Comparison of ENCODE assay signal across 9 cellular contexts in genomic region chr13:19818223-19818842, GRCh38. TPM values are rescaled to one million over a fixed set of nuclear protein-coding genes. Genes with fewer than 3 reads are reported as not detected.
DNase-seq lines count a peak whose midpoint lies in the region; ATAC-seq and TF ChIP-seq lines count a peak whose summit lies in the region.
"Had no signal": no experiment of that assay in that cellular context is flagged by ENCODE, and none has a peak within 500 bp of the region (broad histone marks: within the 10 kb centered on the region; RNA-seq: fewer than 3 reads in every experiment).

No MANE protein-coding gene starts in this region.

- no peaks in the 10 kb centered on the region for H3K9me2 ChIP-seq in OCI-LY1 (ENCODE audit: low read depth, low read length)

- no peak overlapping the region for H3K27ac Mint-ChIP-seq in activated naive CD4-positive, alpha-beta T cell treated with anti-CD3 and anti-CD28 coated beads for 36 hours
- H3K27ac Mint-ChIP-seq: activated naive CD4-positive, alpha-beta T cell treated with anti-CD3 and anti-CD28 coated beads, Interleukin-2, amount 50 U/mL, for 24 hours had no signal

- ATAC-seq in HG02623 (IDR thresholded peaks at IDR 0.05; ENCODE audit: unreplicated experiment), result no peak

- no peaks in the 10 kb centered on the region for H3K27me3 Mint-ChIP-seq in activated naive CD4-positive, alpha-beta T cell treated with anti-CD3 and anti-CD28 coated beads for 36 hours (ENCODE audit: low read depth)
- H3K27me3 Mint-ChIP-seq: activated naive CD4-positive, alpha-beta T cell treated with anti-CD3 and anti-CD28 coated beads, Interleukin-2, amount 50 U/mL, for 24 hours had no signal

- H4K20me1 ChIP-seq in OCI-LY1 (ENCODE audit: insufficient read depth, low read length), result no peaks in the 10 kb centered on the region

- no peak overlapping the region for H3K4me3 ChIP-seq in OCI-LY1 (ENCODE audit: low read depth, low read length, poor library complexity, severe bottlenecking)

- H3K79me2 ChIP-seq in OCI-LY1 (ENCODE audit: insufficient read depth, low read length), result no peaks in the 10 kb centered on the region

- peak; percentile 16 for DNase-seq in AG20443 (ENCODE audit: low spot score)
- DNase-seq in activated naive CD4-positive, alpha-beta T cell treated with anti-CD3 and anti-CD28 coated beads for 36 hours, result peak; percentile 36
- DNase-seq in iPS DF 19.7 (ENCODE audit: low read depth, low spot score), result peak; percentile 56
- peak; percentile 17 to 31 for DNase-seq in stimulated activated CD4-positive, alpha-beta T cell treated with anti-CD3 and anti-CD28 coated beads, Interleukin-4, amount 100 ng/mL, for 4 hours
- no peak for DNase-seq in NCI-H510A treated with DMSO at 0.1 percent for 48 hours (lab: John Stamatoyannopoulos, UW)
- no peak for DNase-seq in epidermal melanocyte (ENCODE audit: insufficient read length, low spot score)

- no peaks in the 10 kb centered on the region for H3K9me3 Mint-ChIP-seq in activated naive CD4-positive, alpha-beta T cell treated with anti-CD3 and anti-CD28 coated beads for 36 hours
- H3K9me3 Mint-ChIP-seq: activated naive CD4-positive, alpha-beta T cell treated with anti-CD3 and anti-CD28 coated beads, Interleukin-2, amount 50 U/mL, for 24 hours had no signal

- H3K4me2 ChIP-seq in OCI-LY1 (ENCODE audit: low read length), result no peak overlapping the region

- H2AFZ ChIP-seq in OCI-LY1 (ENCODE audit: low read length), result no peak overlapping the region

- H3K27me3 ChIP-seq in OCI-LY1 (ENCODE audit: insufficient read depth, low read length), result no peaks in the 10 kb centered on the region

- no peak overlapping the region for H3K9ac ChIP-seq in OCI-LY1 (ENCODE audit: low read length)

- intact Hi-C loops in activated naive CD4-positive, alpha-beta T cell treated with anti-CD3 and anti-CD28 coated beads for 36 hours (cut with micrococcal nuclease), result no loop called here

- no peaks in the 10 kb centered on the region for H3K4me1 Mint-ChIP-seq in activated naive CD4-positive, alpha-beta T cell treated with anti-CD3 and anti-CD28 coated beads for 36 hours (ENCODE audit: low read depth)
- H3K4me1 Mint-ChIP-seq: activated naive CD4-positive, alpha-beta T cell treated with anti-CD3 and anti-CD28 coated beads, Interleukin-2, amount 50 U/mL, for 24 hours had no signal

- H3K36me3 ChIP-seq in OCI-LY1 (ENCODE audit: insufficient read depth, low read length), result peaks cover 12% of the 10 kb centered on the region; the same call in 1 of the 2 replicates

- peak; percentile 57 for TF ChIP-seq CTCF in OCI-LY1 (IDR thresholded peaks at IDR 0.05; ENCODE audit: low read length)

- H3K4me1 ChIP-seq in OCI-LY1 (ENCODE audit: insufficient read depth, low read length, severe bottlenecking), result no peaks in the 10 kb centered on the region

- CTCF ChIA-PET in activated naive CD4-positive, alpha-beta T cell treated with anti-CD3 and anti-CD28 coated beads for 36 hours (lab: Charles Lee), result interaction anchor here (1.1 to 2.1 kb wide), 3 partner anchors 10 to 22 kb away, joined by 4 to 10 read pairs (median 4); no protein-coding TSS in a partner anchor

- peaks cover 23% of the 10 kb centered on the region for H3K36me3 Mint-ChIP-seq in activated naive CD4-positive, alpha-beta T cell treated with anti-CD3 and anti-CD28 coated beads for 36 hours (ENCODE audit: low read depth)

- no peaks in the 10 kb centered on the region for H3K9me3 ChIP-seq in OCI-LY1 (ENCODE audit: low read length)

- no peaks in the 10 kb centered on the region for H3F3A ChIP-seq in OCI-LY1 (ENCODE audit: insufficient read depth, low read length)

- no peak overlapping the region for H3K4me3 Mint-ChIP-seq in activated naive CD4-positive, alpha-beta T cell treated with anti-CD3 and anti-CD28 coated beads for 36 hours
- H3K4me3 Mint-ChIP-seq: activated naive CD4-positive, alpha-beta T cell treated with anti-CD3 and anti-CD28 coated beads, Interleukin-2, amount 50 U/mL, for 24 hours had no signal

- H3K27ac ChIP-seq in OCI-LY1 (ENCODE audit: low read depth, low read length, poor library complexity, severe bottlenecking), result no peak overlapping the region

RNA-seq across cellular contexts. Expression of gene PSPC1, which starts 35.6 kb away (rescaled TPM):
- 10 to 100 TPM; 46.5 to 48.2 TPM for total RNA-seq in activated naive CD4-positive, alpha-beta T cell treated with anti-CD3 and anti-CD28 coated beads for 36 hours

RNA-seq across cellular contexts. Expression of gene ZMYM5, which starts 45.1 kb away (rescaled TPM):
- 1 to 10 TPM; 8.1 to 8.5 TPM for total RNA-seq in activated naive CD4-positive, alpha-beta T cell treated with anti-CD3 and anti-CD28 coated beads for 36 hours

Comparison
In these comparisons a context has a peak if more than half of its experiments do, and no peak if none do; other contexts are left out.
1. DNase-seq: peak in AG20443 (single experiment), activated naive CD4-positive, alpha-beta T cell treated with anti-CD3 and anti-CD28 coated beads for 36 hours (single experiment), iPS DF 19.7 (single experiment) and stimulated activated CD4-positive, alpha-beta T cell treated with anti-CD3 and anti-CD28 coated beads, Interleukin-4, amount 100 ng/mL, for 4 hours (2 of 2); none in NCI-H510A treated with DMSO at 0.1 percent for 48 hours (single experiment) and epidermal melanocyte (single experiment).